Comparison of ENCODE assay signal across 16 cellular contexts in the genomic region with DNA sequence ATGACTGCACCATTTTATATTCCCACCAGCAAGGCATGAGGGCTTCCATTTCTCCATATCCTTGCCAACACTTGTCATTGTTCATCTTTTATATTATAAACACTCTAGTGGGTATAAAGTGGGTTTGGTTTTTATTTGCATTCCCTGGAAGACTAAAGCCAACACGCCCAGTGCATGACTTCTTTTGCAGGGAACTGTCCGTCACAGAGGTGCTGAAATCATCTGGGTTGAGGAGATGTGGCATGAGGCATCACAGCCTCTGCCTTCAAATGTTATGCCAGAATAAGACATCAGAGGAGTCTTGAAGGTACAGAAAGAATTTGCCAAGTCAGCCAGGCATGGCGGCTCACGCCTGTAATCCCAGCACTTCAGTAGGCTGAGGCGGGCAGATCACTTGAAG. TPM values are rescaled to one million over a fixed set of nuclear protein-coding genes. Genes with fewer than 3 reads are reported as not detected.
DNase-seq lines count a peak whose midpoint lies in the region; ATAC-seq, FAIRE-seq and TF ChIP-seq lines count a peak whose summit lies in the region.
"Had no signal": no experiment of that assay in that cellular context is flagged by ENCODE, and none has a peak within 500 bp of the region (broad histone marks: within the 10 kb centered on the region; RNA-seq: fewer than 3 reads in every experiment).

No MANE protein-coding gene starts in this region.

- TF ChIP-seq EP300 in GM12878 (IDR thresholded peaks at IDR 0.05; ENCODE audit: borderline replicate concordance in 1 of 2, control insufficient read depth in 1 of 2, low read depth in 2 of 2, low read length in 2 of 2), result no peak

- no peak for ATAC-seq in activated CD4-positive, alpha-beta T cell treated with anti-CD3 and anti-CD28 coated beads for 36 hours
- ATAC-seq in GM12878 (no peak), HG02798 (IDR thresholded peaks at IDR 0.05; ENCODE audit: poor library complexity, unreplicated experiment) (no peak), GM18867 (IDR thresholded peaks at IDR 0.05; ENCODE audit: unreplicated experiment) (no peak)
- ATAC-seq: left colon had no signal

- H3K23ac ChIP-seq in mesendoderm (ENCODE audit: low read length), result no peak overlapping the region

- H3K4me3 ChIP-seq in GM12878 (no peak overlapping the region), mesendoderm (ENCODE audit: low read length) (no peak overlapping the region)
- H3K4me3 ChIP-seq: coronary artery, spleen had no signal

- 70% methylated on average over 5 of the region's 5 CpGs for WGBS in GM12878 (ENCODE audit: insufficient coverage, insufficient replicate concordance, low lambda C conversion rate, missing lambda C conversion rate)
- WGBS in mesendoderm (ENCODE audit: extremely low coverage, insufficient coverage, low lambda C conversion rate), result no CpG with 5 or more reads among the region's 5 CpGs

- BruUV-seq in GM12878 (replicated peaks; lab: Mats Ljungman, UMichigan), result no TSS peak

- H3K27ac Mint-ChIP-seq in activated CD4-positive, alpha-beta T cell treated with anti-CD3 and anti-CD28 coated beads for 36 hours, result no peak overlapping the region
- H3K27ac Mint-ChIP-seq in activated T-helper 1 cell treated with anti-CD3 and anti-CD28 coated beads, Interleukin-12 subunit alpha, Interleukin-12 subunit beta, Interleukin-2, Interleukin-4 antibody, amounts not matched to agents 30 ng/mL and 10 ng/mL and 1 ng/mL, durations not matched to agents 14 hours and 24 hours and 36 hours, result no peak overlapping the region
- H3K27ac Mint-ChIP-seq: activated CD4-positive, alpha-beta memory T cell treated with anti-CD3 and anti-CD28 coated beads, Interleukin-2, amount 10 ng/mL, durations not matched to agents 7 days and 5 days had no signal

- SMC1A ChIA-PET in GM12878 (lab: Charles Lee; ENCODE audit: uncharacterized antibody, unreplicated experiment), result no interaction called here

- H3K56ac ChIP-seq in mesendoderm (ENCODE audit: low read length), result no peak overlapping the region

- no peaks in the 10 kb centered on the region for H3K36me3 Mint-ChIP-seq in activated CD4-positive, alpha-beta T cell treated with anti-CD3 and anti-CD28 coated beads for 36 hours (ENCODE audit: low read depth)
- H3K36me3 Mint-ChIP-seq in activated T-helper 1 cell treated with anti-CD3 and anti-CD28 coated beads, Interleukin-12 subunit alpha, Interleukin-12 subunit beta, Interleukin-2, Interleukin-4 antibody, amounts not matched to agents 30 ng/mL and 10 ng/mL and 1 ng/mL, durations not matched to agents 14 hours and 24 hours and 36 hours (ENCODE audit: low read depth), result no peaks in the 10 kb centered on the region

- no peak for FAIRE-seq in GM12878 (lab: Jason Lieb, UNC)

- H3K9me3 ChIP-seq in GM12878 (replicated peaks; ENCODE audit: control insufficient read depth, insufficient read depth, low read length), result no peaks in the 10 kb centered on the region
- H3K9me3 ChIP-seq: spleen had no signal

- H3K4me1 ChIP-seq in GM12878 (ENCODE audit: control insufficient read depth, insufficient read depth, low read length) (no peaks in the 10 kb centered on the region), mesendoderm (ENCODE audit: control insufficient read depth, low read depth, low read length) (no peaks in the 10 kb centered on the region)
- H3K4me1 ChIP-seq: spleen had no signal

- peak; percentile 21 for DNase-seq in activated CD4-positive, alpha-beta T cell treated with anti-CD3 and anti-CD28 coated beads for 36 hours
- no peak for DNase-seq in activated CD4-positive, alpha-beta T cell treated with anti-CD3 and anti-CD28 coated beads, Interleukin-2, amount 50 U/mL, for 4 hours
- DNase-seq in MV-4-11 (lab: John Stamatoyannopoulos, UW), result peak; percentile 2
- DNase-seq in GM12878 (ENCODE audit: low read depth, low spot score), result no peak
- DNase-seq in mesendoderm, result peak; percentile 23
- no peak for DNase-seq in activated T-helper 1 cell treated with anti-CD3 and anti-CD28 coated beads, Interleukin-12 subunit alpha, Interleukin-12 subunit beta, Interleukin-2, Interleukin-4 antibody, amounts not matched to agents 30 ng/mL and 10 ng/mL and 1 ng/mL, durations not matched to agents 14 hours and 24 hours and 36 hours (ENCODE audit: low spot score)
- DNase-seq: activated CD4-positive, alpha-beta memory T cell treated with anti-CD3 and anti-CD28 coated beads, Interleukin-2, amount 10 ng/mL, durations not matched to agents 7 days and 5 days; activated naive CD4-positive, alpha-beta T cell; DMS79 treated with DMSO at 0.1 percent for 48 hours; NCI-H1048; NCI-H524; spleen had no signal

- H3K4ac ChIP-seq in mesendoderm (ENCODE audit: low read depth, low read length), result no peak overlapping the region

- no peak overlapping the region for H4K8ac ChIP-seq in mesendoderm (ENCODE audit: low read depth, low read length)

- H3K79me2 ChIP-seq in GM12878 (ENCODE audit: control insufficient read depth, insufficient read depth, low read length) (no peaks in the 10 kb centered on the region), mesendoderm (ENCODE audit: control insufficient read depth, insufficient read depth, low read length) (no peaks in the 10 kb centered on the region)

- no peaks in the 10 kb centered on the region for H3K4me1 Mint-ChIP-seq in activated CD4-positive, alpha-beta T cell treated with anti-CD3 and anti-CD28 coated beads for 36 hours
- no peaks in the 10 kb centered on the region for H3K4me1 Mint-ChIP-seq in activated T-helper 1 cell treated with anti-CD3 and anti-CD28 coated beads, Interleukin-12 subunit alpha, Interleukin-12 subunit beta, Interleukin-2, Interleukin-4 antibody, amounts not matched to agents 30 ng/mL and 10 ng/mL and 1 ng/mL, durations not matched to agents 14 hours and 24 hours and 36 hours (ENCODE audit: low read depth)
- H3K4me1 Mint-ChIP-seq: activated CD4-positive, alpha-beta memory T cell treated with anti-CD3 and anti-CD28 coated beads, Interleukin-2, amount 10 ng/mL, durations not matched to agents 7 days and 5 days had no signal

- no peak overlapping the region for H3K9ac ChIP-seq in GM12878 (ENCODE audit: control insufficient read depth, insufficient read depth, low read length)
- no peak overlapping the region for H3K9ac ChIP-seq in mesendoderm (ENCODE audit: low read length)

- CTCF ChIA-PET in activated CD4-positive, alpha-beta T cell treated with anti-CD3 and anti-CD28 coated beads for 36 hours (lab: Charles Lee), result no interaction called here
- CTCF ChIA-PET in GM12878 (lab: Yijun Ruan, JAX), result no interaction called here

- H4K5ac ChIP-seq in mesendoderm (ENCODE audit: low read length), result no peak overlapping the region

- no peaks in the 10 kb centered on the region for H4K20me1 ChIP-seq in GM12878 (ENCODE audit: control insufficient read depth, insufficient read depth)

- H3K36me3 ChIP-seq in GM12878 (ENCODE audit: control insufficient read depth in 2 of 2, insufficient read depth in 2 of 2, low read length in 1 of 2) (no peaks in the 10 kb centered on the region), mesendoderm (ENCODE audit: control insufficient read depth, insufficient read depth, low read length) (no peaks in the 10 kb centered on the region)
- H3K36me3 ChIP-seq: spleen had no signal

- no peaks in the 10 kb centered on the region for H3K27me3 ChIP-seq in GM12878 (replicated peaks in 1 of 2; ENCODE audit: control insufficient read depth in 2 of 2, insufficient read depth in 2 of 2, low read length in 1 of 2)
- no peaks in the 10 kb centered on the region for H3K27me3 ChIP-seq in mesendoderm (ENCODE audit: insufficient read depth, low read length, poor library complexity)

- no peak overlapping the region for H3K18ac ChIP-seq in mesendoderm (ENCODE audit: low read length)

- intact Hi-C loops in activated CD4-positive, alpha-beta T cell treated with anti-CD3 and anti-CD28 coated beads for 36 hours (cut with DNase I, micrococcal nuclease), result no loop called here
- intact Hi-C loops in GM12878 (cut with micrococcal nuclease; ENCODE audit: unreplicated experiment), result no loop called here
- intact Hi-C loops in activated T-helper 1 cell treated with anti-CD3 and anti-CD28 coated beads, Interleukin-12 subunit alpha, Interleukin-12 subunit beta, Interleukin-2, Interleukin-4 antibody, amounts not matched to agents 30 ng/mL and 10 ng/mL and 1 ng/mL, durations not matched to agents 14 hours and 24 hours and 36 hours (cut with micrococcal nuclease), result no loop called here

- no peak overlapping the region for H3K4me3 Mint-ChIP-seq in activated CD4-positive, alpha-beta T cell treated with anti-CD3 and anti-CD28 coated beads for 36 hours
- H3K4me3 Mint-ChIP-seq in activated T-helper 1 cell treated with anti-CD3 and anti-CD28 coated beads, Interleukin-12 subunit alpha, Interleukin-12 subunit beta, Interleukin-2, Interleukin-4 antibody, amounts not matched to agents 30 ng/mL and 10 ng/mL and 1 ng/mL, durations not matched to agents 14 hours and 24 hours and 36 hours, result no peak overlapping the region
- H3K4me3 Mint-ChIP-seq: activated CD4-positive, alpha-beta memory T cell treated with anti-CD3 and anti-CD28 coated beads, Interleukin-2, amount 10 ng/mL, durations not matched to agents 7 days and 5 days had no signal

- H3K79me1 ChIP-seq in mesendoderm (ENCODE audit: low read length), result no peaks in the 10 kb centered on the region

- no peak overlapping the region for H2BK15ac ChIP-seq in mesendoderm (replicated peaks; ENCODE audit: low read depth)

- no peak overlapping the region for H2AK5ac ChIP-seq in mesendoderm (ENCODE audit: low read length)

- TF ChIP-seq CTCF in GM12878 (IDR thresholded peaks at IDR 0.05 in 2 of 3, conservative IDR thresholded peaks at IDR 0.05 in 1 of 3; ENCODE audit: control insufficient read depth in 2 of 3, extremely low read depth in 1 of 3, insufficient read depth in 1 of 3, low read depth in 3 of 3, low read length in 3 of 3), result no peak

- H3K27me3 Mint-ChIP-seq in activated CD4-positive, alpha-beta T cell treated with anti-CD3 and anti-CD28 coated beads for 36 hours, result peaks cover 18% of the 10 kb centered on the region
- peaks cover 3% of the 10 kb centered on the region for H3K27me3 Mint-ChIP-seq in activated T-helper 1 cell treated with anti-CD3 and anti-CD28 coated beads, Interleukin-12 subunit alpha, Interleukin-12 subunit beta, Interleukin-2, Interleukin-4 antibody, amounts not matched to agents 30 ng/mL and 10 ng/mL and 1 ng/mL, durations not matched to agents 14 hours and 24 hours and 36 hours (ENCODE audit: insufficient read depth)

- TF ChIP-seq RAD21 in GM12878 (IDR thresholded peaks at IDR 0.05; ENCODE audit: insufficient read depth, low read depth, low read length), result no peak

- no peak overlapping the region for H3K27ac ChIP-seq in GM12878 (ENCODE audit: control insufficient read depth, insufficient read depth)
- no peak overlapping the region for H3K27ac ChIP-seq in mesendoderm (ENCODE audit: low read depth, low read length)
- H3K27ac ChIP-seq: coronary artery, spleen had no signal

- H2AFZ ChIP-seq in GM12878 (ENCODE audit: control insufficient read depth, low read depth, low read length), result no peak overlapping the region

- no peaks in the 10 kb centered on the region for H3K9me3 Mint-ChIP-seq in activated CD4-positive, alpha-beta T cell treated with anti-CD3 and anti-CD28 coated beads for 36 hours (ENCODE audit: low read depth)
- H3K9me3 Mint-ChIP-seq in activated T-helper 1 cell treated with anti-CD3 and anti-CD28 coated beads, Interleukin-12 subunit alpha, Interleukin-12 subunit beta, Interleukin-2, Interleukin-4 antibody, amounts not matched to agents 30 ng/mL and 10 ng/mL and 1 ng/mL, durations not matched to agents 14 hours and 24 hours and 36 hours, result no peaks in the 10 kb centered on the region
- H3K9me3 Mint-ChIP-seq: activated CD4-positive, alpha-beta memory T cell treated with anti-CD3 and anti-CD28 coated beads, Interleukin-2, amount 10 ng/mL, durations not matched to agents 7 days and 5 days had no signal

- POLR2A ChIA-PET in activated CD4-positive, alpha-beta T cell treated with anti-CD3 and anti-CD28 coated beads for 36 hours (lab: Charles Lee), result no interaction called here
- POLR2A ChIA-PET in GM12878 (lab: Charles Lee), result no interaction called here

- no peak for TF ChIP-seq POLR2A in GM12878 (IDR thresholded peaks at IDR 0.05; ENCODE audit: low read depth, low read length)

- H2BK120ac ChIP-seq in mesendoderm (ENCODE audit: low read depth, low read length), result no peak overlapping the region

- H3K4me2 ChIP-seq in GM12878 (ENCODE audit: control insufficient read depth, insufficient read depth), result no peak overlapping the region
- no peak overlapping the region for H3K4me2 ChIP-seq in mesendoderm (ENCODE audit: low read length)

- in situ Hi-C loops in GM12878 (cut with MboI), result no loop called here

- RAD21 ChIA-PET in GM12878 (lab: Charles Lee; ENCODE audit: unreplicated experiment), result no interaction called here

- H2BK5ac ChIP-seq in mesendoderm (ENCODE audit: low read length), result no peak overlapping the region

RNA-seq across cellular contexts. Expression of a gene that starts 29.9 kb away (rescaled TPM):
- 1 to 10 TPM; 4.5 to 4.8 TPM for total RNA-seq in activated CD4-positive, alpha-beta T cell treated with anti-CD3 and anti-CD28 coated beads for 36 hours
- 1.3 and 1.7 TPM in 2 replicates for total RNA-seq in GM12878 (2013; cell fraction: nucleolus; rRNA removed)
- total RNA-seq in GM12878 (2014; rRNA removed), result 0.56 and 1.1 TPM in 2 replicates
- total RNA-seq in GM12878 (2014; rRNA removed; fragmentation: Illumina TruSeq; extraction: Trizol), result 0.51 and 0.94 TPM in 2 replicates
- total RNA-seq in GM12878 (2021), result 0.51 and 0.58 TPM in 2 replicates
- polyA plus RNA-seq in GM12878 (2011; ENCODE audit: low read depth), result 0.71 TPM
- polyA plus RNA-seq in GM12878 (2011; rRNA removed), result 1.4 and 1.8 TPM in 2 replicates
- 0.94 and 1.1 TPM in 2 replicates for polyA plus RNA-seq in GM12878 (2011; cell fraction: cytosol; rRNA removed)
- polyA plus RNA-seq in GM12878 (2011; cell fraction: nucleus; rRNA removed), result 0.16 and 0.79 TPM in 2 replicates
- polyA plus RNA-seq in GM12878 (2012), result 1.3 and 1.4 TPM in 2 replicates
- polyA plus RNA-seq in GM12878 (2014; fragmentation: Illumina TruSeq; extraction: Trizol), result 0.79 and 0.97 TPM in 2 replicates
- polyA plus RNA-seq in GM12878 (2014; fragmentation: Nextera tagmentation; extraction: Ambion mirVana), result under 1 TPM; 0.13 to 0.38 TPM
- 0.46 and 0.53 TPM in 2 replicates for polyA plus RNA-seq in GM12878 (2014; rRNA removed)
- polyA plus RNA-seq in GM12878 (2016; fragmentation: Nextera tagmentation; extraction: Ambion mirVana), result 1 to 10 TPM; 1.3 TPM
- polyA minus RNA-seq in GM12878 (2011; rRNA and poly(A)+ RNA removed), result 0.36 and 1.0 TPM in 2 replicates
- 0.40 and 0.94 TPM in 2 replicates for polyA minus RNA-seq in GM12878 (2011; cell fraction: cytosol; rRNA and poly(A)+ RNA removed)
- 0.12 and 1.1 TPM in 2 replicates for polyA minus RNA-seq in GM12878 (2011; cell fraction: nucleus; rRNA and poly(A)+ RNA removed)
- polyA plus RNA-seq in mesendoderm (2013, experiment 1 of 2), result 17.0 TPM
- 17.2 TPM for polyA plus RNA-seq in mesendoderm (2013, experiment 2 of 2)
- 6.2 and 6.9 TPM in 2 replicates for total RNA-seq in activated T-helper 1 cell treated with anti-CD3 and anti-CD28 coated beads, Interleukin-12 subunit alpha, Interleukin-12 subunit beta, Interleukin-2, Interleukin-4 antibody, amounts not matched to agents 30 ng/mL and 10 ng/mL and 1 ng/mL, durations not matched to agents 14 hours and 24 hours and 36 hours

Comparison
In these comparisons a context has a peak if more than half of its experiments do, and no peak if none do; other contexts are left out.
1. DNase-seq: peak in activated CD4-positive, alpha-beta T cell treated with anti-CD3 and anti-CD28 coated beads for 36 hours (single experiment), MV-4-11 (single experiment) and mesendoderm (single experiment); none in activated CD4-positive, alpha-beta T cell treated with anti-CD3 and anti-CD28 coated beads, Interleukin-2, amount 50 U/mL, for 4 hours (0 of 2), GM12878 (single experiment) and activated T-helper 1 cell treated with anti-CD3 and anti-CD28 coated beads, Interleukin-12 subunit alpha, Interleukin-12 subunit beta, Interleukin-2, Interleukin-4 antibody, amounts not matched to agents 30 ng/mL and 10 ng/mL and 1 ng/mL, durations not matched to agents 14 hours and 24 hours and 36 hours (single experiment).